In the genomic region with DNA sequence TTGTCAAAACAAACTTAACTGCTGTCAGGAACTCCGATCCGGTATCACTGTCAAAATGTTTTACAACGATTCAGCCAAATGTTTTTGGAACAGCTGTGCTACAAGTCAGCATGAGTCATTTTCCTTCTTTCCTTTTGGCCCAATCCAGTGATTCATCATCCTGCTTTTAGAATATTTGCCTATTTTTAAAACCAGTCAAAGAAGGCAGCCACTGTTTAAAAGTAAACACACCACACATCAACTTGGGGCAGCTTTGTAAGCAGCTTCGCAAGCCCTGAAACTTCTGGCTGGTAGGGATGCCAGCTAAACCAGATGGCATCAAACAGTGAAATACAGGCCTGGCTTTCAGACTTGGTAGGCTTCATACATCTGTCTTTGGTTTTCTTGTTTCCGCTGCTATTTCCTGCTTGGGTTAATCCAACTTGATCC, we compare ENCODE assay signal across 8 cellular contexts. TPM values are rescaled to one million over a fixed set of nuclear protein-coding genes. Genes with fewer than 3 reads are reported as not detected.
DNase-seq lines count a peak whose midpoint lies in the region; ATAC-seq and TF ChIP-seq lines count a peak whose summit lies in the region.

No MANE protein-coding gene starts in this region.

- peak overlapping the region; percentile 12 for H3K27ac ChIP-seq in layer of hippocampus (ENCODE audit: low read depth, low read length)
- H3K27ac ChIP-seq in vagina: peak overlapping the region; percentile 75

- H3K9me3 Mint-ChIP-seq in activated naive CD8-positive, alpha-beta T cell treated with anti-CD3 and anti-CD28 coated beads for 36 hours: no peaks in the 10 kb centered on the region
- H3K9me3 Mint-ChIP-seq in activated naive CD8-positive, alpha-beta T cell treated with anti-CD3 and anti-CD28 coated beads, Interleukin-2, amount 50 U/mL, for 24 hours: no peaks in the 10 kb centered on the region
- H3K9me3 Mint-ChIP-seq in endothelial cell (ENCODE audit: unreplicated experiment): no peaks in the 10 kb centered on the region

- in situ Hi-C loops in astrocyte of the cerebellum (cut with HindIII; ENCODE audit: low sequenced_read_pairs): no loop called here

- intact Hi-C loops in vagina (cut with DNase I): no loop called here

- TF ChIP-seq CTCF in astrocyte of the cerebellum (IDR thresholded peaks at IDR 0.05; ENCODE audit: low read depth, low read length, missing control alignments) (no peak), vagina (IDR thresholded peaks at IDR 0.05) (no peak), endothelial cell (IDR thresholded peaks at IDR 0.05; ENCODE audit: unreplicated experiment) (no peak)

- no peak for DNase-seq in activated naive CD8-positive, alpha-beta T cell treated with anti-CD3 and anti-CD28 coated beads for 36 hours
- DNase-seq in activated naive CD8-positive, alpha-beta T cell treated with anti-CD3 and anti-CD28 coated beads, Interleukin-2, amount 50 U/mL, for 24 hours: no peak
- DNase-seq in astrocyte of the cerebellum (ENCODE audit: low read depth) (peak; percentile 69), vagina (ENCODE audit: extremely low spot score in 2 of 2) (no peak), NCI-H345 (lab: John Stamatoyannopoulos, UW) (no peak), NCI-H187 treated with DMSO at 0.1 percent for 48 hours (lab: John Stamatoyannopoulos, UW) (no peak), endothelial cell (ENCODE audit: low spot score) (no peak)

- no peaks in the 10 kb centered on the region for H3K36me3 ChIP-seq in vagina

- H3K4me1 Mint-ChIP-seq in activated naive CD8-positive, alpha-beta T cell treated with anti-CD3 and anti-CD28 coated beads for 36 hours: peaks cover 11% of the 10 kb centered on the region
- H3K4me1 Mint-ChIP-seq in activated naive CD8-positive, alpha-beta T cell treated with anti-CD3 and anti-CD28 coated beads, Interleukin-2, amount 50 U/mL, for 24 hours: peaks cover 12% of the 10 kb centered on the region
- H3K4me1 Mint-ChIP-seq in endothelial cell (ENCODE audit: unreplicated experiment): no peaks in the 10 kb centered on the region

- H3K36me3 Mint-ChIP-seq in activated naive CD8-positive, alpha-beta T cell treated with anti-CD3 and anti-CD28 coated beads for 36 hours: peaks cover under 1% of the 10 kb centered on the region
- H3K36me3 Mint-ChIP-seq in activated naive CD8-positive, alpha-beta T cell treated with anti-CD3 and anti-CD28 coated beads, Interleukin-2, amount 50 U/mL, for 24 hours (ENCODE audit: low read depth): no peaks in the 10 kb centered on the region
- H3K36me3 Mint-ChIP-seq in endothelial cell (ENCODE audit: low read depth, unreplicated experiment): no peaks in the 10 kb centered on the region

- no peak for ATAC-seq in activated naive CD8-positive, alpha-beta T cell treated with anti-CD3 and anti-CD28 coated beads, Interleukin-2, amount 50 U/mL, for 24 hours

- no peaks in the 10 kb centered on the region for H3K27me3 Mint-ChIP-seq in activated naive CD8-positive, alpha-beta T cell treated with anti-CD3 and anti-CD28 coated beads for 36 hours
- H3K27me3 Mint-ChIP-seq in activated naive CD8-positive, alpha-beta T cell treated with anti-CD3 and anti-CD28 coated beads, Interleukin-2, amount 50 U/mL, for 24 hours: no peaks in the 10 kb centered on the region
- peaks cover 3% of the 10 kb centered on the region for H3K27me3 Mint-ChIP-seq in endothelial cell (ENCODE audit: unreplicated experiment)

- H3K4me3 ChIP-seq in astrocyte of the cerebellum (ENCODE audit: low read depth, low read length) (no peak overlapping the region), vagina (no peak overlapping the region)

- no peaks in the 10 kb centered on the region for H3K9me3 ChIP-seq in vagina

- H3K27ac Mint-ChIP-seq in activated naive CD8-positive, alpha-beta T cell treated with anti-CD3 and anti-CD28 coated beads for 36 hours: peak overlapping the region; percentile 56
- no peak overlapping the region for H3K27ac Mint-ChIP-seq in activated naive CD8-positive, alpha-beta T cell treated with anti-CD3 and anti-CD28 coated beads, Interleukin-2, amount 50 U/mL, for 24 hours
- no peak overlapping the region for H3K27ac Mint-ChIP-seq in endothelial cell (ENCODE audit: unreplicated experiment)

- H3K4me3 Mint-ChIP-seq in activated naive CD8-positive, alpha-beta T cell treated with anti-CD3 and anti-CD28 coated beads for 36 hours: no peak overlapping the region
- H3K4me3 Mint-ChIP-seq in activated naive CD8-positive, alpha-beta T cell treated with anti-CD3 and anti-CD28 coated beads, Interleukin-2, amount 50 U/mL, for 24 hours: no peak overlapping the region
- H3K4me3 Mint-ChIP-seq in endothelial cell (ENCODE audit: unreplicated experiment): no peak overlapping the region

- H3K4me1 ChIP-seq in vagina: peaks cover 49% of the 10 kb centered on the region

- no peak for TF ChIP-seq POLR2A in vagina (IDR thresholded peaks at IDR 0.05)

- H3K27me3 ChIP-seq in layer of hippocampus (ENCODE audit: control insufficient read depth, insufficient read depth, low read length): no peaks in the 10 kb centered on the region
- no peaks in the 10 kb centered on the region for H3K27me3 ChIP-seq in vagina

RNA-seq across cellular contexts. Expression of a gene that starts 14.9 kb away (rescaled TPM):
- total RNA-seq in activated naive CD8-positive, alpha-beta T cell treated with anti-CD3 and anti-CD28 coated beads for 36 hours: 1 to 10 TPM; 4.8 to 5.7 TPM
- total RNA-seq in vagina: 6.9 TPM
- total RNA-seq in endothelial cell (ENCODE audit: unreplicated experiment): 1.0 TPM
